Comparison of ENCODE assay signal across 10 cellular contexts in the genomic region with DNA sequence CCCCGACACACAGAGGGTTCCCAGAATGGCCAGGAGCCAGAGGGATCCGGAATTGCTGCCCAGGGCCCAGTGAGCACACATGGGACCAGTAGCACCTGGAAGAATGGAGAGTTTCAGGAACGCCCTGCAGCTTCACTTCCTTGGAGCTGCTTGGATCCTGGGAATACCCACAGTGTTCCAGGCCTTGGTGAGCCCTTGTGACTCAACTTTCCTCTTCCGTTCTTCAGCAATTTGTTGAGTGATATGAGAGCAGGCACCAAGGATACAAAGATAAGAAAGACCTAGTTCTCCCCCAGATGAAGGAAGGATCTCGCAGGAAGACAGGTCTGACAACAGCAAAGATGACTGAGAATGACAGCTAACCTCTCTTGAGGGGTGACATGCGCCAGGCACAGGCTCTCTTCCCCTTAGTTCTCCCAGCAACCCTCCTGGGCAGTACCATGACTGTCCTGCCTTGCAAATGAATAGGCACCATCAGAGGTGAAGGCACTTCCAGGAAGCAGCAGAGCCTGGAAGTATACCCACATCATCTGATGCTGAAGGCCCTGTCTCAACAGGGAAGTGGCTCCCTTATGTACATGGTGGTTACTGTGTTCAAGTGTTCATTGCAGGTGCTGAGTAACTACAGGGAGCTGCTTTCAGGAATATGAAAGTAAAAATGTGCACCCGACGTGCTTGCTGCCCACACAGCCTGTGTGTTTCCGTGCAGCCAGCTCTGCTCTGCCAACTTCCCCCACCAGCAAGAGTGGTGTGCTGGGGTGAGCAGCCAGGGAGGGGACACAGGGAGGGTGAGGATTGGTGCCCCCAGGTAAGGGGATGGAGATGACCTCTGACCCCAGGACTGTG.
DNase-seq lines count a peak whose midpoint lies in the region; ATAC-seq, FAIRE-seq and TF ChIP-seq lines count a peak whose summit lies in the region.
"Had no signal": no experiment of that assay in that cellular context is flagged by ENCODE, and none has a peak within 500 bp of the region (broad histone marks: within the 10 kb centered on the region; RNA-seq: fewer than 3 reads in every experiment).

No MANE protein-coding gene starts in this region.

- H3K4me1 ChIP-seq in HepG2 (ENCODE audit: insufficient read depth, low read length) (peaks cover 94% of the 10 kb centered on the region), right lobe of liver (peaks cover 4 to 49% (median 22%) of the 10 kb centered on the region in 4 donors), upper lobe of right lung (peaks cover 73% of the 10 kb centered on the region), ovary (ENCODE audit: insufficient read depth) (peaks cover 31% of the 10 kb centered on the region)

- peaks cover 1 to 4% of the 10 kb centered on the region in 2 experiments; a peak in 2 of 5 replicates for H3K36me3 ChIP-seq in HepG2 (replicated peaks in 1 of 2; ENCODE audit: control insufficient read depth in 1 of 2, insufficient read depth in 2 of 2, low read length in 2 of 2)
- no peaks in the 10 kb centered on the region for H3K36me3 ChIP-seq in right lobe of liver
- peaks cover 13% of the 10 kb centered on the region for H3K36me3 ChIP-seq in upper lobe of right lung
- no peaks in the 10 kb centered on the region for H3K36me3 ChIP-seq in ovary

- no peaks in the 10 kb centered on the region for H3K27me3 Mint-ChIP-seq in T-helper 1 cell treated with Interleukin-12 subunit alpha and Interleukin-12 subunit beta and Interleukin-4 antibody, amounts not matched to agents 30 μg/mL and 1 μg/mL, for 36 hours (ENCODE audit: low read depth)

- H3K4me1 Mint-ChIP-seq in T-helper 1 cell treated with Interleukin-12 subunit alpha and Interleukin-12 subunit beta and Interleukin-4 antibody, amounts not matched to agents 30 μg/mL and 1 μg/mL, for 36 hours (ENCODE audit: low read depth), result peaks cover 25% of the 10 kb centered on the region

- TF ChIP-seq CTCF in HepG2 (CRISPR knock-in tag; IDR thresholded peaks at IDR 0.05) (no peak), right lobe of liver (IDR thresholded peaks at IDR 0.05) (no peak), upper lobe of right lung (IDR thresholded peaks at IDR 0.05) (no peak), ovary (IDR thresholded peaks at IDR 0.05) (no peak)

- BruUV-seq in HepG2 (replicated peaks; lab: Mats Ljungman, UMichigan), result no TSS peak

- in situ Hi-C loops in HepG2 (cut with HindIII; ENCODE audit: extremely low pct_ligation_motif_present, low pct_unique_long_range_greater_than_20kb), result loop anchor here (5.0 kb wide), 2 partner anchors 33 to 118 kb away; partner anchors contain the start of gene STPG4

- ATAC-seq in HepG2 (no peak), right lobe of liver (no peak), upper lobe of right lung (peak; percentile 4)

- no peak for FAIRE-seq in HepG2 (lab: Jason Lieb, UNC)
- FAIRE-seq: G401.6 had no signal

- H3K9me3 ChIP-seq in HepG2 (ENCODE audit: low read length), result no peaks in the 10 kb centered on the region
- no peaks in the 10 kb centered on the region for H3K9me3 ChIP-seq in right lobe of liver
- H3K9me3 ChIP-seq in upper lobe of right lung, result no peaks in the 10 kb centered on the region
- H3K9me3 ChIP-seq in ovary, result no peaks in the 10 kb centered on the region

- H3K79me2 ChIP-seq in HepG2 (ENCODE audit: insufficient read depth, low read length), result no peaks in the 10 kb centered on the region

- H3K4me3 ChIP-seq in HepG2 (replicated peaks in 1 of 3; ENCODE audit: insufficient read depth in 1 of 3, low read depth in 2 of 3, low read length in 3 of 3) (no peak overlapping the region), right lobe of liver (no peak overlapping the region), upper lobe of right lung (no peak overlapping the region), ovary (no peak overlapping the region)

- H3K4me2 ChIP-seq in HepG2 (ENCODE audit: low read depth, low read length), result no peak overlapping the region

- H3K9ac ChIP-seq in HepG2 (ENCODE audit: insufficient read depth, low read depth, low read length), result peak overlapping the region; percentile 64; the same call in 1 of the 2 replicates

- no peaks in the 10 kb centered on the region for H3K27me3 ChIP-seq in HepG2 (ENCODE audit: control insufficient read depth in 1 of 2, insufficient read depth in 2 of 2, low read length in 2 of 2)
- H3K27me3 ChIP-seq in right lobe of liver, result no peaks in the 10 kb centered on the region
- no peaks in the 10 kb centered on the region for H3K27me3 ChIP-seq in upper lobe of right lung
- H3K27me3 ChIP-seq in ovary, result no peaks in the 10 kb centered on the region

- no peak overlapping the region for H2AFZ ChIP-seq in HepG2 (ENCODE audit: low read length)

- CTCF ChIA-PET in HepG2 (lab: Yijun Ruan, JAX; ENCODE audit: low intra/inter-chr PET ratio, low total read pairs), result no interaction called here
- CTCF ChIA-PET in HEK293T (lab: Yijun Ruan, JAX), result interaction anchor here (1.0 kb wide), 1 partner anchor 61 kb away, joined by 3 read pairs; no protein-coding TSS in a partner anchor

- POLR2A ChIA-PET in HepG2 (lab: Yijun Ruan, JAX) (no interaction called here), HEK293T (lab: Yijun Ruan, JAX) (no interaction called here)

- 97% methylated on average over 9 of the region's 9 CpGs for WGBS in HepG2 (ENCODE audit: low lambda C conversion rate)
- WGBS in right lobe of liver (ENCODE audit: insufficient coverage, low coverage, low lambda C conversion rate, missing lambda C conversion rate), result 90% methylated on average over 2 of the region's 9 CpGs
- WGBS in ovary, 3 donors, result 70 to 71% (median 70%) methylated on average over 9 of the region's 9 CpGs

- DNase-seq in HepG2 (ENCODE audit: low spot score) (no peak), right lobe of liver (no peak), kidney tubule cell (ENCODE audit: low spot score) (peak; percentile 27), upper lobe of right lung (no peak), ovary (no peak), HEK293T (ENCODE audit: extremely low spot score) (no peak), posterior vena cava (ENCODE audit: low spot score) (no peak)
- DNase-seq: activated effector memory CD4-positive, alpha-beta T cell treated with Interleukin-2 at 50 U/mL for 16 hours had no signal

- H3K9me3 Mint-ChIP-seq in T-helper 1 cell treated with Interleukin-12 subunit alpha and Interleukin-12 subunit beta and Interleukin-4 antibody, amounts not matched to agents 30 μg/mL and 1 μg/mL, for 36 hours, result no peaks in the 10 kb centered on the region

- no peak for TF ChIP-seq RAD21 in HepG2 (CRISPR knock-in tag; IDR thresholded peaks at IDR 0.05)

- TF ChIP-seq EP300 in HepG2 (IDR thresholded peaks at IDR 0.05; ENCODE audit: low read depth in 2 of 2, low read length in 2 of 2), result no peak
- no peak for TF ChIP-seq EP300 in HepG2 (CRISPR knock-in tag; IDR thresholded peaks at IDR 0.05; ENCODE audit: borderline replicate concordance)
- no peak for TF ChIP-seq EP300 in ovary (IDR thresholded peaks at IDR 0.05)

- H3K27ac ChIP-seq in HepG2 (ENCODE audit: extremely low read length, insufficient read depth, low read length) (peak overlapping the region; percentile 73), right lobe of liver (peak overlapping the region in 1 of 3 donors; percentile 13), upper lobe of right lung (peak overlapping the region; percentile 66), ovary (no peak overlapping the region)

- no peaks in the 10 kb centered on the region for H4K20me1 ChIP-seq in HepG2 (ENCODE audit: insufficient read depth, low read length)

- TF ChIP-seq POLR2A in HepG2 (IDR thresholded peaks at IDR 0.05; ENCODE audit: insufficient read depth in 1 of 2, low read depth in 2 of 2, low read length in 2 of 2) (no peak), right lobe of liver (IDR thresholded peaks at IDR 0.05) (no peak), ovary (IDR thresholded peaks at IDR 0.05) (no peak)

- peaks cover 18% of the 10 kb centered on the region for H3K36me3 Mint-ChIP-seq in T-helper 1 cell treated with Interleukin-12 subunit alpha and Interleukin-12 subunit beta and Interleukin-4 antibody, amounts not matched to agents 30 μg/mL and 1 μg/mL, for 36 hours (ENCODE audit: low read depth)

- peak overlapping the region; percentile 50 for H3K4me3 Mint-ChIP-seq in T-helper 1 cell treated with Interleukin-12 subunit alpha and Interleukin-12 subunit beta and Interleukin-4 antibody, amounts not matched to agents 30 μg/mL and 1 μg/mL, for 36 hours

- H3K27ac Mint-ChIP-seq in T-helper 1 cell treated with Interleukin-12 subunit alpha and Interleukin-12 subunit beta and Interleukin-4 antibody, amounts not matched to agents 30 μg/mL and 1 μg/mL, for 36 hours, result peak overlapping the region; percentile 86

- intact Hi-C loops in HepG2 (cut with micrococcal nuclease; ENCODE audit: unreplicated experiment), result no loop called here
- intact Hi-C loops in right lobe of liver (cut with DNase I), result no loop called here
- intact Hi-C loops in upper lobe of right lung (cut with DNase I), result no loop called here
- intact Hi-C loops in ovary (cut with DNase I), result loop anchor here in 1 of 4 donors (5.0 kb wide), 1 partner anchor 33 kb away; no protein-coding TSS in a partner anchor
- intact Hi-C loops in posterior vena cava (cut with DNase I), result no loop called here

TF ChIP-seq in HepG2, 621 proteins besides CTCF, POLR2A, EP300 and RAD21 (continues in another document):
- no peak for TF ChIP-seq ZUFSP (CRISPR knock-in tag; IDR thresholded peaks at IDR 0.05; ENCODE audit: borderline replicate concordance)

TF ChIP-seq in HEK293T, 16 proteins besides CTCF, POLR2A, EP300 and RAD21:
- no peak for TF ChIP-seq CTBP1 (IDR thresholded peaks at IDR 0.05; ENCODE audit: borderline replicate concordance)
- no peak for TF ChIP-seq LEF1 (IDR thresholded peaks at IDR 0.05; ENCODE audit: borderline replicate concordance)
- no peak for TF ChIP-seq TARDBP (IDR thresholded peaks at IDR 0.05)
- no peak for TF ChIP-seq NFRKB (IDR thresholded peaks at IDR 0.05)
- TF ChIP-seq SUZ12 (IDR thresholded peaks at IDR 0.05), result no peak

Comparison
In these comparisons a context has a peak if more than half of its experiments do, and no peak if none do; other contexts are left out.
1. H3K27ac ChIP-seq: peak in HepG2 (single experiment) and upper lobe of right lung (single experiment); none in ovary (0 of 2).